8 cellular contexts compared by ENCODE assay signal in the genomic region with DNA sequence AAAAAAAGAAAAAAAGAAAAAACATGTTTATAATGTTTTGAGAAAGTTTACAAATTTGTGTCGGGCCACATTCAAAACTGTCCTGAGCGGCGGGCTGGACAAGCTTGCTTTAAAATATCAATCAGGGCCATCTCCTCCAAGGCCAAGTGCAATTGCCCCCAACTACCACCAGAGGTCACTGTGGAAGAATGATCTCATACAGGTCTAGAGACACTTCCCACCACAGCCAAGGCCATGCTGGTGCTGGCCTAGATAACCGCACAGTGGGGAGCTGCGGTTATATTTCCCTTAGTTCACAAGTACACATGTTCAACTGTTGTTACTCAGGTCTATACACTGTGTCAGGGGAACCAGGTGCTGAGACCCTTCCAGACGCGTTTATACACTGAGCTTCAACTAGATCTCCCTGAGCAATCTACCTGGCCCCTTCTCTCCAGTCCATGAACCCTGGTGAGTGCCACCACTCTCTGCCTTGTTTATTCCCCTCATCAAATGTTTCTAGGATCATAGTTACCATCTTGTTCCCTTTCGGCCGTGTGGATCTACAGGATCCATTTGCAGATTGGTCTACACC.
A peak's percentile ranks its signal among the peaks of the same experiment; 100 is the strongest.
DNase-seq lines count a peak whose midpoint lies in the region; ATAC-seq and TF ChIP-seq lines count a peak whose summit lies in the region.

No MANE protein-coding gene starts in this region.

- CTCF ChIA-PET in T-cell (lab: Charles Lee), result interaction anchor here (0.6 to 1.7 kb wide), 6 partner anchors 9 to 426 kb away, joined by 3 to 5 read pairs (median 4); no protein-coding TSS in a partner anchor

- no peak overlapping the region for H3K27ac ChIP-seq in KMS-11

- H3K4me2 ChIP-seq in KMS-11, result no peak overlapping the region

- H3K79me2 ChIP-seq in KMS-11 (ENCODE audit: insufficient read depth, low read depth), result no peaks in the 10 kb centered on the region

- no peaks in the 10 kb centered on the region for H3K36me3 ChIP-seq in KMS-11 (ENCODE audit: insufficient read depth)

- H3K27me3 Mint-ChIP-seq in T-cell, result peaks cover 13 to 21% of the 10 kb centered on the region in 2 donors

- peaks cover 0 to 5% (median 0%) of the 10 kb centered on the region in 3 donors for H3K9me3 Mint-ChIP-seq in T-cell

- H2AFZ ChIP-seq in KMS-11 (ENCODE audit: low read depth), result no peak overlapping the region

- ATAC-seq in T-cell (replicated peaks in 1 of 4), result peak in 3 of 4 experiments; percentile 42 to 52 (median 51)
- no peak for ATAC-seq in HG03025 (IDR thresholded peaks at IDR 0.05; ENCODE audit: low FRiP score, unreplicated experiment)
- ATAC-seq in HG03457 (IDR thresholded peaks at IDR 0.05; ENCODE audit: unreplicated experiment), result no peak

- no peak overlapping the region for H3K27ac Mint-ChIP-seq in T-cell

- no peaks in the 10 kb centered on the region for H3K27me3 ChIP-seq in KMS-11 (ENCODE audit: insufficient read depth, low read depth)

- peak; percentile 98 for TF ChIP-seq CTCF in KMS-11 (conservative IDR thresholded peaks at IDR 0.05; ENCODE audit: low read depth, low read length)
- TF ChIP-seq CTCF in astrocyte of the spinal cord (IDR thresholded peaks at IDR 0.05; ENCODE audit: low read depth, low read length), result peak; percentile 90

- POLR2A ChIA-PET in T-cell (lab: Charles Lee), result no interaction called here

- no peaks in the 10 kb centered on the region for H3K36me3 Mint-ChIP-seq in T-cell

- H3K4me1 ChIP-seq in KMS-11 (ENCODE audit: low read depth, poor library complexity, severe bottlenecking), result no peaks in the 10 kb centered on the region

- DNase-seq in G401 (ENCODE audit: low spot score) (peak; percentile 43), T-cell (peak in 32 of 34 experiments; percentile 2 to 41 (median 28)), astrocyte of the spinal cord (ENCODE audit: low read depth, low spot score) (peak; percentile 37), inferior parietal cortex (ENCODE audit: extremely low spot score) (peak; percentile 73)
- peak; percentile 40 for DNase-seq in stimulated activated CD4-positive, alpha-beta T cell treated with anti-CD3 and anti-CD28 coated beads, Interleukin-4, amount 100 ng/mL, for 1 hour

- no peak overlapping the region for H3K4me3 Mint-ChIP-seq in T-cell

- no peaks in the 10 kb centered on the region for H4K20me1 ChIP-seq in KMS-11 (ENCODE audit: insufficient read depth)

- no peak overlapping the region for H3K9ac ChIP-seq in KMS-11

- H3K4me3 ChIP-seq in KMS-11 (IDR thresholded peaks at IDR 0.05; ENCODE audit: insufficient read depth, low read depth, low read length) (no peak overlapping the region), astrocyte of the spinal cord (ENCODE audit: low read depth, low read length) (no peak overlapping the region)

- H3K4me1 Mint-ChIP-seq in T-cell, result no peaks in the 10 kb centered on the region

- in situ Hi-C loops in G401 (cut with HindIII; ENCODE audit: low sequenced_read_pairs), result no loop called here
- in situ Hi-C loops in astrocyte of the spinal cord (cut with HindIII; ENCODE audit: low sequenced_read_pairs), result no loop called here

Comparison
In these comparisons a context has a peak if more than half of its experiments do, and no peak if none do; other contexts are left out.
1. ATAC-seq: peak in T-cell (3 of 4); none in HG03025 (single experiment) and HG03457 (single experiment).
2. Peak in every context shown above with its lines, with median percentiles within 50 percentile points of each other: DNase-seq.